Comparison of ENCODE assay signal across 11 cellular contexts in the genomic region with DNA sequence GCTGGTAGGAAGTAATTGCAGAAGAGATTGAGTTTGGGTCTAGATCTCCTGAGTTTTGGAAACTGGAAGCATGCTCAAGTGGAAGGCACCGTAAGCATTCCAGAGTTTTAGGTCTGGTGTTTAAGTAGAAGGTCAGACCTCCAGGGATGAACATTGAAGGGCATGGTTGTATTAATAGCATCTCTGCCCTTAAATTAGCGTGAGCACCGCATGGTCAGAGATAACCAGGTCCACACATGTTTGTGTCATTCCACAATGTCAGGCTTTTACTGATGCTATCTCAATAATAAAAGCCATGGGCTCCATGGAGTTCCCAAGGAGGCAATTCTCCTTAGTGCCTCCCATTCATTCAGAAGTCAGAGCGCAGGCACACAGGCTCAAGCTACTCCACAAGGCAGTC. TPM values are rescaled to one million over a fixed set of nuclear protein-coding genes. Genes with fewer than 3 reads are reported as not detected.
"Had no signal": no experiment of that assay in that cellular context is flagged by ENCODE, and none has a peak within 500 bp of the region (broad histone marks: within the 10 kb centered on the region; RNA-seq: fewer than 3 reads in every experiment).

No MANE protein-coding gene starts in this region.

- DNase-seq: GM23248, GOT3, H7, HFFc6 had no signal

- ATAC-seq: HCT116, HepG2 had no signal

- H3K9me3 ChIP-seq: HAP-1 had no signal

- H3K36me3 ChIP-seq: HAP-1 had no signal

- H3K4me3 ChIP-seq: GM23248, HAP-1 had no signal

- H3K27ac ChIP-seq: GM23248, HL-60 had no signal

- H3K4me1 ChIP-seq: HAP-1 had no signal

RNA-seq across cellular contexts. Expression of gene CNDP1, which starts 35.1 kb away (rescaled TPM):
- total RNA-seq: GM23248, H4, H7, HepG2, HFFc6, HT1080 had no signal
- polyA plus RNA-seq: GM23248, IgD-negative memory B cell had no signal
